ENCODE assay signal across 7 cellular contexts in the genomic region with DNA sequence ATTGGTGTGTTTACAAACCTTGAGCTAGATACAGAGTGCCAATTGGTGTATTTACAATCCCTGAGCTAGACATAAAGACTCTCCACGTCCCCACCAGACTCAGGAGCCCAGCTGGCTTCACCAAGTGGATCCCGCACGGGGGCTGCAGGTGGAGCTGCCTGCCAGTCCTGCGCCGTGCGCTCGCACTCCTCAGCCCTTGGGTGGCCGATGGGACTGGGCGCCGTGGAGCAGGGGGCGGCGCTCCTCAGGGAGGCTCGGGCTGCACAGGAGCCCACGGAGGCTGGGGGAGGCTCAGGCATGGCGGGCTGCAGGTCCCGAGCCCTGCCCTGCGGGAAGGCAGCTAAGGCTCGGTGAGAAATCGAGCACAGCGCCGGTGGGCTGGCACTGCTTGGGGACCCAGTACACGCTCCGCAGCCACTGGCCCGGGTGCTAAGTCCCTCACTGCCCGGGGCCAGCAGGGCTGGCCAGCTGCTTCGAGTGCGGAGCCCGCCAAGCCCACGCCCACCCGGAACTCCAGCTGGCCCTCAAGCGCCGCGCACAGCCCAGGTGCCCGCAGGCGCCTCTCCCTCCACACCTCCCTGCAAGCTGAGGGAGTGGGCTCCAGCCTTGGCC.
A peak's percentile ranks its signal among the peaks of the same experiment; 100 is the strongest.
DNase-seq lines count a peak whose midpoint lies in the region; ATAC-seq and TF ChIP-seq lines count a peak whose summit lies in the region.
"Not testable (repeated sequence)": the region's sequence is repeated elsewhere in the genome, so short reads cannot be mapped to it uniquely, and the experiment has no call there.

No MANE protein-coding gene starts in this region.

- not testable (repeated sequence) for H3F3A ChIP-seq in OCI-LY1 (ENCODE audit: insufficient read depth, low read length)

- not testable (repeated sequence) for H2AFZ ChIP-seq in OCI-LY1 (ENCODE audit: low read length)

- not testable (repeated sequence) for H3K9me2 ChIP-seq in OCI-LY1 (ENCODE audit: low read depth, low read length)

- CTCF ChIA-PET in CD8-positive, alpha-beta memory T cell (lab: Charles Lee): interaction anchor here (1.3 kb wide), 1 partner anchor 22 kb away, joined by 3 read pairs; no protein-coding TSS in a partner anchor
- CTCF ChIA-PET in activated CD4-positive, alpha-beta T cell treated with anti-CD3 and anti-CD28 coated beads for 36 hours (lab: Charles Lee); naive thymus-derived CD4-positive, alpha-beta T cell (lab: Charles Lee): not testable (repeated sequence)

- not testable (repeated sequence) for H3K27ac ChIP-seq in CD8-positive, alpha-beta memory T cell (ENCODE audit: low read depth, low read length); OCI-LY1 (ENCODE audit: low read depth, low read length, poor library complexity, severe bottlenecking); naive thymus-derived CD4-positive, alpha-beta T cell (ENCODE audit: low read depth, low read length)

- H3K36me3 Mint-ChIP-seq in CD8-positive, alpha-beta memory T cell; activated CD4-positive, alpha-beta T cell treated with anti-CD3 and anti-CD28 coated beads for 36 hours (ENCODE audit: low read depth); activated T-cell treated with anti-CD3 and anti-CD28 coated beads, Interleukin-2, amount 50 U/mL, for 24 hours (ENCODE audit: low read depth); activated naive CD8-positive, alpha-beta T cell treated with anti-CD3 and anti-CD28 coated beads, Interleukin-2, amount 10 ng/mL, durations not matched to agents 7 days and 5 days; naive thymus-derived CD4-positive, alpha-beta T cell; stimulated activated naive CD8-positive, alpha-beta T cell treated with anti-CD3 and anti-CD28 coated beads, Interleukin-15, Interleukin-2, amounts not matched to agents 100 ng/mL and 50 ng/mL, for 24 hours (ENCODE audit: low read depth): not testable (repeated sequence)

- not testable (repeated sequence) for H3K36me3 ChIP-seq in CD8-positive, alpha-beta memory T cell (ENCODE audit: insufficient read depth, low read length); OCI-LY1 (ENCODE audit: insufficient read depth, low read length); naive thymus-derived CD4-positive, alpha-beta T cell (ENCODE audit: control insufficient read depth in 2 of 3, insufficient read depth in 3 of 3, low read length in 3 of 3)

- H3K4me2 ChIP-seq in OCI-LY1 (ENCODE audit: low read length): not testable (repeated sequence)

- H3K4me3 Mint-ChIP-seq in CD8-positive, alpha-beta memory T cell: peak overlapping the region in 5 of 7 donors; percentile 90 to 97 (median 96)
- peak overlapping the region; percentile 89 for H3K4me3 Mint-ChIP-seq in activated CD4-positive, alpha-beta T cell treated with anti-CD3 and anti-CD28 coated beads for 36 hours
- peak overlapping the region; percentile 81 for H3K4me3 Mint-ChIP-seq in activated T-cell treated with anti-CD3 and anti-CD28 coated beads, Interleukin-2, amount 50 U/mL, for 24 hours
- H3K4me3 Mint-ChIP-seq in activated naive CD8-positive, alpha-beta T cell treated with anti-CD3 and anti-CD28 coated beads, Interleukin-2, amount 10 ng/mL, durations not matched to agents 7 days and 5 days: peak overlapping the region; percentile 91
- H3K4me3 Mint-ChIP-seq in naive thymus-derived CD4-positive, alpha-beta T cell: peak overlapping the region in 9 of 10 donors; percentile 72 to 94 (median 90)
- H3K4me3 Mint-ChIP-seq in stimulated activated naive CD8-positive, alpha-beta T cell treated with anti-CD3 and anti-CD28 coated beads, Interleukin-15, Interleukin-2, amounts not matched to agents 100 ng/mL and 50 ng/mL, for 24 hours: peak overlapping the region; percentile 91

- DNase-seq in CD8-positive, alpha-beta memory T cell; activated CD4-positive, alpha-beta T cell treated with anti-CD3 and anti-CD28 coated beads for 36 hours; activated T-cell treated with anti-CD3 and anti-CD28 coated beads, Interleukin-2, amount 50 U/mL, for 24 hours; activated naive CD8-positive, alpha-beta T cell treated with anti-CD3 and anti-CD28 coated beads, Interleukin-2, amount 10 ng/mL, durations not matched to agents 7 days and 5 days; naive thymus-derived CD4-positive, alpha-beta T cell: not testable (repeated sequence)

- H4K20me1 ChIP-seq in OCI-LY1 (ENCODE audit: insufficient read depth, low read length): not testable (repeated sequence)

- not testable (repeated sequence) for H3K9ac ChIP-seq in OCI-LY1 (ENCODE audit: low read length)

- H3K4me1 Mint-ChIP-seq in CD8-positive, alpha-beta memory T cell; activated CD4-positive, alpha-beta T cell treated with anti-CD3 and anti-CD28 coated beads for 36 hours; activated naive CD8-positive, alpha-beta T cell treated with anti-CD3 and anti-CD28 coated beads, Interleukin-2, amount 10 ng/mL, durations not matched to agents 7 days and 5 days; stimulated activated naive CD8-positive, alpha-beta T cell treated with anti-CD3 and anti-CD28 coated beads, Interleukin-15, Interleukin-2, amounts not matched to agents 100 ng/mL and 50 ng/mL, for 24 hours (ENCODE audit: low read depth): not testable (repeated sequence)
- peaks cover 14% of the 10 kb centered on the region for H3K4me1 Mint-ChIP-seq in activated T-cell treated with anti-CD3 and anti-CD28 coated beads, Interleukin-2, amount 50 U/mL, for 24 hours (ENCODE audit: low read depth)
- peaks cover 0 to 21% (median 4%) of the 10 kb centered on the region in 7 donors for H3K4me1 Mint-ChIP-seq in naive thymus-derived CD4-positive, alpha-beta T cell

- H3K9me3 Mint-ChIP-seq in CD8-positive, alpha-beta memory T cell: peaks cover 0 to 14% (median 0%) of the 10 kb centered on the region in 5 donors
- not testable (repeated sequence) for H3K9me3 Mint-ChIP-seq in activated CD4-positive, alpha-beta T cell treated with anti-CD3 and anti-CD28 coated beads for 36 hours (ENCODE audit: low read depth); activated T-cell treated with anti-CD3 and anti-CD28 coated beads, Interleukin-2, amount 50 U/mL, for 24 hours; activated naive CD8-positive, alpha-beta T cell treated with anti-CD3 and anti-CD28 coated beads, Interleukin-2, amount 10 ng/mL, durations not matched to agents 7 days and 5 days; stimulated activated naive CD8-positive, alpha-beta T cell treated with anti-CD3 and anti-CD28 coated beads, Interleukin-15, Interleukin-2, amounts not matched to agents 100 ng/mL and 50 ng/mL, for 24 hours
- peaks cover 0 to 13% (median 5%) of the 10 kb centered on the region in 11 donors for H3K9me3 Mint-ChIP-seq in naive thymus-derived CD4-positive, alpha-beta T cell

- intact Hi-C loops in activated CD4-positive, alpha-beta T cell treated with anti-CD3 and anti-CD28 coated beads for 36 hours (cut with DNase I, micrococcal nuclease); naive thymus-derived CD4-positive, alpha-beta T cell (cut with micrococcal nuclease): not testable (repeated sequence)

- H3K4me3 ChIP-seq in CD8-positive, alpha-beta memory T cell (ENCODE audit: low read length); naive thymus-derived CD4-positive, alpha-beta T cell (ENCODE audit: low read length): not testable (repeated sequence)
- H3K4me3 ChIP-seq in OCI-LY1 (ENCODE audit: low read depth, low read length, poor library complexity, severe bottlenecking): peak overlapping the region; percentile 68

- H3K27me3 ChIP-seq in CD8-positive, alpha-beta memory T cell (ENCODE audit: insufficient read depth, low read length, poor library complexity, severe bottlenecking); OCI-LY1 (ENCODE audit: insufficient read depth, low read length); naive thymus-derived CD4-positive, alpha-beta T cell (ENCODE audit: control insufficient read depth in 2 of 2, insufficient read depth in 2 of 2, low read length in 2 of 2): not testable (repeated sequence)

- not testable (repeated sequence) for H3K27me3 Mint-ChIP-seq in CD8-positive, alpha-beta memory T cell; activated CD4-positive, alpha-beta T cell treated with anti-CD3 and anti-CD28 coated beads for 36 hours; activated T-cell treated with anti-CD3 and anti-CD28 coated beads, Interleukin-2, amount 50 U/mL, for 24 hours; activated naive CD8-positive, alpha-beta T cell treated with anti-CD3 and anti-CD28 coated beads, Interleukin-2, amount 10 ng/mL, durations not matched to agents 7 days and 5 days; naive thymus-derived CD4-positive, alpha-beta T cell; stimulated activated naive CD8-positive, alpha-beta T cell treated with anti-CD3 and anti-CD28 coated beads, Interleukin-15, Interleukin-2, amounts not matched to agents 100 ng/mL and 50 ng/mL, for 24 hours

- H3K4me1 ChIP-seq in CD8-positive, alpha-beta memory T cell (ENCODE audit: insufficient read depth, low read length); OCI-LY1 (ENCODE audit: insufficient read depth, low read length, severe bottlenecking); naive thymus-derived CD4-positive, alpha-beta T cell (ENCODE audit: control insufficient read depth in 2 of 2, insufficient read depth in 2 of 2, low read length in 2 of 2): not testable (repeated sequence)

- ATAC-seq in activated CD4-positive, alpha-beta T cell treated with anti-CD3 and anti-CD28 coated beads for 36 hours; activated naive CD8-positive, alpha-beta T cell treated with anti-CD3 and anti-CD28 coated beads, Interleukin-2, amount 10 ng/mL, durations not matched to agents 7 days and 5 days (ENCODE audit: low read depth); naive thymus-derived CD4-positive, alpha-beta T cell: not testable (repeated sequence)

- not testable (repeated sequence) for H3K9me3 ChIP-seq in CD8-positive, alpha-beta memory T cell (ENCODE audit: low read length); OCI-LY1 (ENCODE audit: low read length); naive thymus-derived CD4-positive, alpha-beta T cell (ENCODE audit: control insufficient read depth in 2 of 3, low read length in 3 of 3)

- not testable (repeated sequence) for TF ChIP-seq CTCF in OCI-LY1 (IDR thresholded peaks at IDR 0.05; ENCODE audit: low read length)

- not testable (repeated sequence) for H3K79me2 ChIP-seq in OCI-LY1 (ENCODE audit: insufficient read depth, low read length)

- H3K27ac Mint-ChIP-seq in CD8-positive, alpha-beta memory T cell: peak overlapping the region in 2 of 8 donors; percentile 72 to 78
- H3K27ac Mint-ChIP-seq in activated CD4-positive, alpha-beta T cell treated with anti-CD3 and anti-CD28 coated beads for 36 hours: peak overlapping the region; percentile 94
- peak overlapping the region; percentile 92 for H3K27ac Mint-ChIP-seq in activated T-cell treated with anti-CD3 and anti-CD28 coated beads, Interleukin-2, amount 50 U/mL, for 24 hours
- peak overlapping the region; percentile 96 for H3K27ac Mint-ChIP-seq in activated naive CD8-positive, alpha-beta T cell treated with anti-CD3 and anti-CD28 coated beads, Interleukin-2, amount 10 ng/mL, durations not matched to agents 7 days and 5 days
- peak overlapping the region in 3 of 9 donors; percentile 60 to 89 (median 88) for H3K27ac Mint-ChIP-seq in naive thymus-derived CD4-positive, alpha-beta T cell
- not testable (repeated sequence) for H3K27ac Mint-ChIP-seq in stimulated activated naive CD8-positive, alpha-beta T cell treated with anti-CD3 and anti-CD28 coated beads, Interleukin-15, Interleukin-2, amounts not matched to agents 100 ng/mL and 50 ng/mL, for 24 hours

- POLR2A ChIA-PET in CD8-positive, alpha-beta memory T cell (lab: Charles Lee); activated CD4-positive, alpha-beta T cell treated with anti-CD3 and anti-CD28 coated beads for 36 hours (lab: Charles Lee): not testable (repeated sequence)
- POLR2A ChIA-PET in activated naive CD8-positive, alpha-beta T cell treated with anti-CD3 and anti-CD28 coated beads, Interleukin-2, amount 10 ng/mL, durations not matched to agents 7 days and 5 days (lab: Charles Lee): interaction anchor here (2.0 kb wide), 1 partner anchor 19 kb away, joined by 7 read pairs; no protein-coding TSS in a partner anchor
- POLR2A ChIA-PET in naive thymus-derived CD4-positive, alpha-beta T cell (lab: Charles Lee): interaction anchor here (2.2 kb wide), 1 partner anchor 18 kb away, joined by 6 read pairs; no protein-coding TSS in a partner anchor
